17 cellular contexts compared by ENCODE assay signal in genomic region chr19:30386551-30387143, GRCh38. TPM values are rescaled to one million over a fixed set of nuclear protein-coding genes. Genes with fewer than 3 reads are reported as not detected.
DNase-seq lines count a peak whose midpoint lies in the region; ATAC-seq and TF ChIP-seq lines count a peak whose summit lies in the region.
"Had no signal": no experiment of that assay in that cellular context is flagged by ENCODE, and none has a peak within 500 bp of the region (broad histone marks: within the 10 kb centered on the region; RNA-seq: fewer than 3 reads in every experiment).

No MANE protein-coding gene starts in this region.

- H3K9me3 Mint-ChIP-seq in osteocyte (ENCODE audit: unreplicated experiment): peaks cover 26% of the 10 kb centered on the region
- H3K9me3 Mint-ChIP-seq: H9 had no signal

- no peaks in the 10 kb centered on the region for H3F3A ChIP-seq in SK-N-SH (replicated peaks; ENCODE audit: insufficient read depth)

- H3K4me2 ChIP-seq in SK-N-SH: no peak overlapping the region
- H3K4me2 ChIP-seq: A549, BLaER1 had no signal

- H3K36me3 Mint-ChIP-seq in osteocyte (ENCODE audit: unreplicated experiment): no peaks in the 10 kb centered on the region
- H3K36me3 Mint-ChIP-seq: CD14-positive monocyte; CD4-positive, alpha-beta memory T cell had no signal

- H3K9me2 ChIP-seq in SK-N-SH: no peaks in the 10 kb centered on the region

- DNase-seq in SK-N-SH (peak; percentile 58), ecto neural progenitor cell (ENCODE audit: low spot score) (peak; percentile 13), osteocyte (ENCODE audit: extremely low spot score, unreplicated experiment) (peak; percentile 79), DMS 273 (lab: John Stamatoyannopoulos, UW; ENCODE audit: unreplicated experiment) (no peak), foreskin keratinocyte (no peak)
- DNase-seq: AML-193; CD4-positive, alpha-beta memory T cell; GF-D8; GOT3; H9; IMR-90 had no signal

- H3K27ac Mint-ChIP-seq in osteocyte (ENCODE audit: unreplicated experiment): no peak overlapping the region

- H3K4me1 Mint-ChIP-seq in osteocyte (ENCODE audit: unreplicated experiment): no peaks in the 10 kb centered on the region
- H3K4me1 Mint-ChIP-seq: CD14-positive monocyte had no signal

- no peaks in the 10 kb centered on the region for H3K27me3 Mint-ChIP-seq in osteocyte (ENCODE audit: unreplicated experiment)

- H3K4me1 ChIP-seq in SK-N-SH (ENCODE audit: control insufficient read depth in 1 of 2, insufficient read depth in 2 of 2, low read depth in 1 of 2, low read length in 1 of 2) (peaks cover 0 to 22% of the 10 kb centered on the region in 2 experiments; a peak in 1 of 4 replicates), foreskin keratinocyte (no peaks in the 10 kb centered on the region)
- H3K4me1 ChIP-seq: A549 had no signal

- H3K36me3 ChIP-seq in SK-N-SH (replicated peaks in 1 of 2; ENCODE audit: control insufficient read depth in 1 of 2, insufficient read depth in 2 of 2, low read length in 1 of 2): no peaks in the 10 kb centered on the region
- H3K36me3 ChIP-seq: BLaER1 had no signal

- no peaks in the 10 kb centered on the region for H3K9me3 ChIP-seq in SK-N-SH
- H3K9me3 ChIP-seq: A549, BLaER1 had no signal

- no peaks in the 10 kb centered on the region for H4K20me1 ChIP-seq in SK-N-SH (ENCODE audit: insufficient read depth)

- H3K9ac ChIP-seq in SK-N-SH: no peak overlapping the region
- H3K9ac ChIP-seq: BLaER1 had no signal

- WGBS in SK-N-SH (ENCODE audit: low lambda C conversion rate): 13% methylated on average over 13 of the region's 13 CpGs

- TF ChIP-seq EP300 in SK-N-SH (IDR thresholded peaks at IDR 0.05; ENCODE audit: borderline replicate concordance in 1 of 2, low read depth in 1 of 2, low read length in 1 of 2): peak in 1 of 2 experiments; percentile 63; a peak in 1 of 4 replicates

- H2AFZ ChIP-seq in SK-N-SH (ENCODE audit: low read depth): no peak overlapping the region

- H3K27ac ChIP-seq in SK-N-SH (ENCODE audit: low read depth in 2 of 2, low read length in 1 of 2) (peak overlapping the region in 1 of 2 experiments; percentile 87; a peak in 2 of 4 replicates), foreskin keratinocyte (no peak overlapping the region)
- H3K27ac ChIP-seq: 22Rv1, A549, BLaER1 had no signal

- H3K27me3 ChIP-seq in SK-N-SH (ENCODE audit: insufficient read depth) (no peaks in the 10 kb centered on the region), foreskin keratinocyte (no peaks in the 10 kb centered on the region)

- CTCF ChIA-PET in SK-N-SH (lab: Yijun Ruan, JAX): interaction anchor here (0.7 to 0.9 kb wide), 3 partner anchors 19 to 655 kb away, joined by 3 to 5 read pairs (median 4); no protein-coding TSS in a partner anchor

- no peak overlapping the region for H3K4me3 Mint-ChIP-seq in osteocyte (ENCODE audit: unreplicated experiment)
- H3K4me3 Mint-ChIP-seq: CD14-positive monocyte; CD4-positive, alpha-beta memory T cell; H9 had no signal

- no peak for TF ChIP-seq RAD21 in SK-N-SH (IDR thresholded peaks at IDR 0.05; ENCODE audit: low read length)

- H3K4me3 ChIP-seq in SK-N-SH (ENCODE audit: low read depth in 2 of 2, low read length in 1 of 2): no peak overlapping the region
- H3K4me3 ChIP-seq: A549, BLaER1 had no signal

- TF ChIP-seq CTCF in SK-N-SH (IDR thresholded peaks at IDR 0.05) (no peak), osteocyte (IDR thresholded peaks at IDR 0.05) (no peak), foreskin keratinocyte (conservative IDR thresholded peaks at IDR 0.05) (no peak)

- POLR2A ChIA-PET in SK-N-SH (lab: Yijun Ruan, JAX): interaction anchor here (0.6 kb wide), 1 partner anchor 79 kb away, joined by 3 read pairs; no protein-coding TSS in a partner anchor

- ATAC-seq in SK-N-SH treated with all-trans-retinoic acid at 6 μM for 48 hours (no peak; the same call in 2 of the 3 replicates), foreskin keratinocyte (no peak), GM21423 (IDR thresholded peaks at IDR 0.05; ENCODE audit: unreplicated experiment) (no peak)
- ATAC-seq: A549 had no signal

- no peaks in the 10 kb centered on the region for H3K79me2 ChIP-seq in SK-N-SH (ENCODE audit: insufficient read depth)

TF ChIP-seq in SK-N-SH, 30 proteins besides CTCF, POLR2A, EP300 and RAD21:
- peak; percentile 51; the same call in 1 of the 2 replicates for TF ChIP-seq GATA2 (CRISPR knock-in tag; IDR thresholded peaks at IDR 0.05)
- TF ChIP-seq NFIC (IDR thresholded peaks at IDR 0.05; ENCODE audit: borderline replicate concordance): no peak

TF ChIP-seq in SK-N-SH treated with all-trans-retinoic acid at 6 μM for 48 hours, 23 proteins besides CTCF, POLR2A, EP300 and RAD21:
- TF ChIP-seq ZNF70 (CRISPR knock-in tag; IDR thresholded peaks at IDR 0.05) (no peak), PPARA (CRISPR knock-in tag; IDR thresholded peaks at IDR 0.05; ENCODE audit: borderline replicate concordance) (no peak), SNAI2 (CRISPR knock-in tag; IDR thresholded peaks at IDR 0.05) (no peak)
TF ChIP-seq in SK-N-SH treated with all-trans-retinoic acid at 6 μM for 48 hours: peak in this region for 0.

RNA-seq across cellular contexts. Expression of gene ZNF536, which starts 14.5 kb away (rescaled TPM):
- polyA plus RNA-seq in SK-N-SH (2012; rRNA removed): 0.41 and 0.57 TPM in 2 replicates
- 0.40 and 0.92 TPM in 2 replicates for polyA plus RNA-seq in SK-N-SH (2012; cell fraction: cytosol; rRNA removed)
- polyA plus RNA-seq in SK-N-SH (2012; cell fraction: nucleus; rRNA removed): 0.64 and 0.95 TPM in 2 replicates
- total RNA-seq in osteocyte: not detected in 2 replicates
- not detected in 2 replicates for total RNA-seq in foreskin keratinocyte
- polyA plus RNA-seq in foreskin keratinocyte: not detected in 2 replicates
- total RNA-seq: H9, IMR-90 had no signal
- polyA plus RNA-seq: A549; CD14-positive monocyte; CD4-positive, alpha-beta memory T cell; IMR-90 had no signal

Comparison
In these comparisons a context has a peak if more than half of its experiments do, and no peak if none do; other contexts are left out.
1. DNase-seq: peak in SK-N-SH (single experiment), ecto neural progenitor cell (single experiment) and osteocyte (single experiment); none in DMS 273 (single experiment) and foreskin keratinocyte (0 of 2).